In the genomic region with DNA sequence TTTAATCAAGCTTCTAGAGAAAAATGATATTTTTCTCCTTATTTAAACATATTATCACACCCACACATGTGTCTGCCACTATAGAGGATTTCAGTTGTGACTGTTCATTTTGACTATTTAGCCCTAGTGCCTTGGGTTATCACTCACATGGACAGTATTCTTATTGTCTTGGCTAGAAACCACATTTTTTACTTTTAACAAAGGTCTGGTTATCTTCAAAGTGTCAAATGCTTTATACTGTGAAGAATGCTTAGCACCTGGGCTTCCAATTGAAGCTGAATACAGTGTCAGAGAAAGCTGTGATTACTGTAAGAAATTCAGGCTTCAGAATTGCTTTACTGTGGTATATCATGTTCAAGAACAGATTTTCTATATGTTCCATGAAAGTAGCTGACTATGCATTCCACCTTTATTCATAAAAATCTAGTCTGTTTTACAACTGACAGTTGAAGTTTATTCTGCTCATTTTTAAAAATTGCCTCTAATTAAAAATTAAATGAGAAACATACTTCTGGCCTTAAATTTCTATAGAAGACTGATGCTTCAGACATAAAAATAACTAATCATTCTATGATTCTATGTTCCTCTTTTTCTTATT, we compare ENCODE assay signal across 22 cellular contexts.
"Had no signal": no experiment of that assay in that cellular context is flagged by ENCODE, and none has a peak within 500 bp of the region (broad histone marks: within the 10 kb centered on the region; RNA-seq: fewer than 3 reads in every experiment).

No MANE protein-coding gene starts in this region.

- H3K4me1 ChIP-seq: colonic mucosa, left ventricle myocardium inferior, lower lobe of right lung, transverse colon had no signal

- H3K36me3 Mint-ChIP-seq: memory B cell, naive B cell had no signal

- H3K27me3 ChIP-seq: colonic mucosa, hepatocyte, stomach, transverse colon had no signal

- H2AFZ ChIP-seq: hepatocyte had no signal

- DNase-seq: colonic mucosa; effector CD4-positive, alpha-beta T cell; head of caudate nucleus; kidney; left cardiac atrium; left ventricle myocardium inferior; lower lobe of right lung; midbrain; naive B cell; posterior cingulate gyrus; stimulated activated CD4-positive, alpha-beta T cell treated with anti-CD3 and anti-CD28 coated beads, Interleukin-12 subunit alpha, Interleukin-12 subunit beta, amount 100 ng/mL, for 4 hours; stimulated activated naive CD4-positive, alpha-beta T cell; stomach; substantia nigra; transverse colon had no signal

- H3K27ac ChIP-seq: colonic mucosa, hepatocyte, left ventricle myocardium inferior, lower lobe of right lung, skin epidermis, stomach, thoracic aorta had no signal

- H3K4me3 ChIP-seq: colonic mucosa, hepatocyte, left ventricle myocardium inferior, lower lobe of right lung, skin epidermis, stomach, thoracic aorta, transverse colon had no signal

- H3K27ac Mint-ChIP-seq: memory B cell, naive B cell, nephron had no signal

- H3K9me3 ChIP-seq: colonic mucosa, left ventricle myocardium inferior, lower lobe of right lung, stomach, thoracic aorta, transverse colon had no signal

- H3K4me2 ChIP-seq: hepatocyte had no signal

- H3K4me3 Mint-ChIP-seq: memory B cell, naive B cell, nephron had no signal

- H3K36me3 ChIP-seq: colonic mucosa, left ventricle myocardium inferior, lower lobe of right lung, stomach, thoracic aorta, transverse colon had no signal

- H3K9me3 Mint-ChIP-seq: nephron had no signal

- H3K27me3 Mint-ChIP-seq: memory B cell, naive B cell had no signal

- ATAC-seq: esophagus mucosa, left cardiac atrium, lower lobe of right lung, sciatic nerve had no signal

- H3K4me1 Mint-ChIP-seq: memory B cell, naive B cell, nephron had no signal
